Comparison of ENCODE assay signal across 8 cellular contexts in genomic region chr20:63957004-63957689, GRCh38. TPM values are rescaled to one million over a fixed set of nuclear protein-coding genes. Genes with fewer than 3 reads are reported as not detected.
DNase-seq lines count a peak whose midpoint lies in the region; ATAC-seq and TF ChIP-seq lines count a peak whose summit lies in the region.

No MANE protein-coding gene starts in this region.

- no peaks in the 10 kb centered on the region for H3K27me3 Mint-ChIP-seq in activated naive CD4-positive, alpha-beta T cell treated with anti-CD3 and anti-CD28 coated beads, Interleukin-2, amount 50 U/mL, for 24 hours
- no peaks in the 10 kb centered on the region for H3K27me3 Mint-ChIP-seq in osteocyte (ENCODE audit: unreplicated experiment)

- peaks cover 32% of the 10 kb centered on the region for H3K4me1 Mint-ChIP-seq in activated naive CD4-positive, alpha-beta T cell treated with anti-CD3 and anti-CD28 coated beads, Interleukin-2, amount 50 U/mL, for 24 hours
- H3K4me1 Mint-ChIP-seq in osteocyte (ENCODE audit: unreplicated experiment) = peaks cover 35% of the 10 kb centered on the region

- H4K5ac ChIP-seq in IMR-90 (ENCODE audit: low read depth, low read length) = no peak overlapping the region

- no peak overlapping the region; the same call in none of the 2 replicates for H3K14ac ChIP-seq in IMR-90 (replicated peaks; ENCODE audit: low read depth, low read length)

- H2BK20ac ChIP-seq in IMR-90 (ENCODE audit: low read depth, low read length) = no peak overlapping the region

- H3K18ac ChIP-seq in IMR-90 (ENCODE audit: low read depth, low read length) = no peak overlapping the region

- in situ Hi-C loops in IMR-90 (cut with MboI; ENCODE audit: low sequenced_read_pairs) = no loop called here

- no peak overlapping the region for H3K23ac ChIP-seq in IMR-90 (ENCODE audit: low read depth, low read length)

- no peak overlapping the region for H3K9ac ChIP-seq in IMR-90 (ENCODE audit: low read depth, low read length)

- no peak for TF ChIP-seq POLR2A in IMR-90 (IDR thresholded peaks at IDR 0.05; ENCODE audit: low read depth, low read length)
- TF ChIP-seq POLR2A in Raji (IDR thresholded peaks at IDR 0.05; ENCODE audit: insufficient read depth, low read depth, low read length) = peak; percentile 80

- H3K4me1 ChIP-seq in IMR-90 (ENCODE audit: control insufficient read depth, insufficient read depth, low read length) = peaks cover 16% of the 10 kb centered on the region

- H2BK15ac ChIP-seq in IMR-90 (ENCODE audit: low read depth, low read length) = no peak overlapping the region

- no peak overlapping the region for H2BK120ac ChIP-seq in IMR-90 (ENCODE audit: low read depth, low read length)

- H2AFZ ChIP-seq in IMR-90 (replicated peaks; ENCODE audit: low read length, poor library complexity) = peak overlapping the region; percentile 78

- 0 out of 2 replicates have a peak overlapping the region, but pooled peaks have one; percentile 56 for H3K4ac ChIP-seq in IMR-90 (ENCODE audit: low read depth, low read length)

- 0% methylated on average over 9 of the region's 28 CpGs; no CpG with 5 or more reads in 1 of the 2 experiments for WGBS in IMR-90 (ENCODE audit: extremely low coverage in 2 of 2, insufficient read length in 1 of 2), 2 experiments

- H2AK5ac ChIP-seq in IMR-90 (ENCODE audit: low read depth, low read length) = peak overlapping the region; percentile 88; the same call in 1 of the 2 replicates

- peaks cover 23% of the 10 kb centered on the region for H4K20me1 ChIP-seq in IMR-90 (ENCODE audit: insufficient read depth, low read length)

- dilution Hi-C loops in IMR-90 (cut with HindIII; ENCODE audit: low sequenced_read_pairs, unreplicated experiment) = no loop called here

- TF ChIP-seq CTCF in IMR-90 (conservative IDR thresholded peaks at IDR 0.05; ENCODE audit: low read depth, low read length) (no peak), osteocyte (IDR thresholded peaks at IDR 0.05) (no peak)

- H3K36me3 Mint-ChIP-seq in activated naive CD4-positive, alpha-beta T cell treated with anti-CD3 and anti-CD28 coated beads, Interleukin-2, amount 50 U/mL, for 24 hours = no peaks in the 10 kb centered on the region
- peaks cover 11% of the 10 kb centered on the region for H3K36me3 Mint-ChIP-seq in osteocyte (ENCODE audit: unreplicated experiment)

- H3K36me3 ChIP-seq in IMR-90 (ENCODE audit: control insufficient read depth, insufficient read depth, low read length) = peaks cover 28% of the 10 kb centered on the region; the same call in 1 of the 2 replicates

- peak overlapping the region; percentile 72 for H3K4me2 ChIP-seq in IMR-90 (ENCODE audit: low read depth, low read length)

- H3K4me3 Mint-ChIP-seq in activated naive CD4-positive, alpha-beta T cell treated with anti-CD3 and anti-CD28 coated beads, Interleukin-2, amount 50 U/mL, for 24 hours = peak overlapping the region; percentile 83
- peak overlapping the region; percentile 80 for H3K4me3 Mint-ChIP-seq in osteocyte (ENCODE audit: unreplicated experiment)

- POLR2A ChIA-PET in IMR-90 (lab: Charles Lee; ENCODE audit: unreplicated experiment) = interaction anchor here (0.7 kb wide), 1 partner anchor 11 kb away, joined by 3 read pairs; no protein-coding TSS in a partner anchor

- H3K9me1 ChIP-seq in IMR-90 (ENCODE audit: insufficient read depth, low read length) = peaks cover 12% of the 10 kb centered on the region

- BruUV-seq in IMR-90 (replicated peaks; lab: Mats Ljungman, UMichigan) = no TSS peak

- TF ChIP-seq RAD21 in IMR-90 (IDR thresholded peaks at IDR 0.05; ENCODE audit: low read length) = no peak

- no peak overlapping the region for H2BK5ac ChIP-seq in IMR-90 (ENCODE audit: low read depth, low read length, poor library complexity, severe bottlenecking)

- peak overlapping the region; percentile 80 for H3K27ac Mint-ChIP-seq in activated naive CD4-positive, alpha-beta T cell treated with anti-CD3 and anti-CD28 coated beads, Interleukin-2, amount 50 U/mL, for 24 hours
- peak overlapping the region; percentile 72 for H3K27ac Mint-ChIP-seq in osteocyte (ENCODE audit: unreplicated experiment)

- DNase-seq in 8988T (peak; percentile 99), IMR-90 (peak; percentile 49), glomerular visceral epithelial cell (ENCODE audit: extremely low spot score) (peak; percentile 64), osteocyte (ENCODE audit: extremely low spot score, unreplicated experiment) (no peak)

- 0 out of 2 replicates have a peak overlapping the region, but pooled peaks have one; percentile 32 for H4K91ac ChIP-seq in IMR-90 (ENCODE audit: insufficient read depth, low read depth, low read length)

- peak overlapping the region; percentile 96 for H2AK9ac ChIP-seq in IMR-90 (replicated peaks; ENCODE audit: low read depth, low read length, poor library complexity)

- no peaks in the 10 kb centered on the region for H3K9me3 Mint-ChIP-seq in activated naive CD4-positive, alpha-beta T cell treated with anti-CD3 and anti-CD28 coated beads, Interleukin-2, amount 50 U/mL, for 24 hours
- no peaks in the 10 kb centered on the region for H3K9me3 Mint-ChIP-seq in osteocyte (ENCODE audit: unreplicated experiment)

- H3K79me1 ChIP-seq in IMR-90 (ENCODE audit: low read depth in 1 of 2, low read length in 2 of 2) = peaks cover 3 to 33% of the 10 kb centered on the region in 2 experiments; a peak in 2 of 4 replicates

- peak overlapping the region; percentile 37 for H3K4me3 ChIP-seq in IMR-90 (ENCODE audit: insufficient read depth, low read depth, low read length)

- H3K27me3 ChIP-seq in IMR-90 (ENCODE audit: control insufficient read depth, insufficient read depth, low read length) = no peaks in the 10 kb centered on the region

- CTCF ChIA-PET in IMR-90 (lab: Yijun Ruan, JAX) = interaction anchor here (0.6 to 1.2 kb wide), 2 partner anchors 16 to 98 kb away, joined by 3 read pairs; no protein-coding TSS in a partner anchor

- peak; percentile 23 for ATAC-seq in GM18498 (IDR thresholded peaks at IDR 0.05; ENCODE audit: unreplicated experiment)
- ATAC-seq in IMR-90 (ENCODE audit: low read depth) = peak; percentile 57
- no peak for ATAC-seq in HG02623 (IDR thresholded peaks at IDR 0.05; ENCODE audit: unreplicated experiment)

- H3K27ac ChIP-seq in IMR-90 (ENCODE audit: insufficient read depth, low read length) = peak overlapping the region; percentile 19

- H3K9me3 ChIP-seq in IMR-90 (ENCODE audit: control insufficient read depth, insufficient read depth, low read length) = no peaks in the 10 kb centered on the region

- no peak overlapping the region for H3K56ac ChIP-seq in IMR-90 (ENCODE audit: extremely low read depth, insufficient read depth, low read length)

- peak overlapping the region in 1 of 2 experiments; percentile 57 for H4K8ac ChIP-seq in IMR-90 (ENCODE audit: low read depth in 2 of 2, low read length in 2 of 2)

- intact Hi-C loops in IMR-90 (cut with micrococcal nuclease) = loop anchor here (5.0 kb wide), 1 partner anchor 420 kb away; the partner anchor contains the start of gene PTK6

TF ChIP-seq in IMR-90, 13 proteins besides CTCF, POLR2A, EP300 and RAD21:
- TF ChIP-seq MAZ (IDR thresholded peaks at IDR 0.05; ENCODE audit: borderline replicate concordance, low read depth, low read length) (peak; percentile 45; the same call in 1 of the 2 replicates), NFE2L2 (IDR thresholded peaks at IDR 0.05; ENCODE audit: low read depth, low read length) (no peak)

RNA-seq across cellular contexts. Expression of gene UCKL1, which starts 0.9 kb away (rescaled TPM):
- total RNA-seq in IMR-90 (2012; rRNA removed) (16.7 and 18.3 TPM in 2 replicates), osteocyte (35.5 and 35.9 TPM in 2 replicates)
- polyA plus RNA-seq in IMR-90 (2012; rRNA removed) = 54.7 and 58.6 TPM in 2 replicates
- 19.8 and 55.6 TPM in 2 replicates for polyA plus RNA-seq in IMR-90 (2012; cell fraction: cytosol; rRNA removed)
- polyA plus RNA-seq in IMR-90 (2012; cell fraction: nucleus; rRNA removed; ENCODE audit: low replicate concordance) = 178 and 412 TPM in 2 replicates

RNA-seq across cellular contexts. Expression of gene ZNF512B, which starts 12.6 kb away (rescaled TPM):
- total RNA-seq in IMR-90 (2012; rRNA removed) (6.4 and 6.5 TPM in 2 replicates), osteocyte (39.7 and 40.9 TPM in 2 replicates)
- 15.6 and 15.9 TPM in 2 replicates for polyA plus RNA-seq in IMR-90 (2012; rRNA removed)
- polyA plus RNA-seq in IMR-90 (2012; cell fraction: cytosol; rRNA removed) = 7.2 and 13.4 TPM in 2 replicates
- 50.2 and 83.0 TPM in 2 replicates for polyA plus RNA-seq in IMR-90 (2012; cell fraction: nucleus; rRNA removed; ENCODE audit: low replicate concordance)

RNA-seq across cellular contexts. Expression of gene SAMD10, which starts 22.3 kb away (rescaled TPM):
- total RNA-seq in IMR-90 (2012; rRNA removed) (0.54 and 0.56 TPM in 2 replicates), osteocyte (3.5 and 3.7 TPM in 2 replicates)
- 4.0 and 4.1 TPM in 2 replicates for polyA plus RNA-seq in IMR-90 (2012; rRNA removed)
- polyA plus RNA-seq in IMR-90 (2012; cell fraction: cytosol; rRNA removed) = 3.9 and 4.6 TPM in 2 replicates
- 14.1 and 23.9 TPM in 2 replicates for polyA plus RNA-seq in IMR-90 (2012; cell fraction: nucleus; rRNA removed; ENCODE audit: low replicate concordance)

RNA-seq across cellular contexts. Expression of gene PRPF6, which starts 23.8 kb away (rescaled TPM):
- total RNA-seq in IMR-90 (2012; rRNA removed) = 68.6 and 71.3 TPM in 2 replicates
- 38.5 and 43.5 TPM in 2 replicates for polyA plus RNA-seq in IMR-90 (2012; rRNA removed)
- 32.3 and 36.0 TPM in 2 replicates for polyA plus RNA-seq in IMR-90 (2012; cell fraction: cytosol; rRNA removed)
- 27.2 and 30.1 TPM in 2 replicates for polyA plus RNA-seq in IMR-90 (2012; cell fraction: nucleus; rRNA removed; ENCODE audit: low replicate concordance)
- total RNA-seq in osteocyte = 68.3 and 71.9 TPM in 2 replicates
